ENCODE assay signal across 27 cellular contexts in the genomic region with DNA sequence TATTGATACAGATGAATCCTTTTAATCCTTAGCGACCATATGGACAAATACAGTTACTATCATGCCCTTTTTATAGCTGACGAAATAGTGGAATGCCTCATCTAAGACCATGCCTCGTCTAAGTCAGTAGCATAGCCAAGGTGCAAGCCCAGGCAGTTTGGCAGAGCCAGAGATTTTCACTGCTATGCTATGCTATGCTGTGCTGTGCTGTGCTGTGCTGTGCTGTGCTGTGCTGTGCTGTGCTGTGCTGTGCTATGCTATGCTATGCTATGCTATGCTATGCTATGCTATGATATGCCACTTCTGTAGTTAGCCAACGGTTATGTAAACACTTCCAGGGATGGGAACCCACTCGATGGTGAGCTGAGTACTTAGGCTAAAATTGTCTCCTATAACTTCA.
"Had no signal": no experiment of that assay in that cellular context is flagged by ENCODE, and none has a peak within 500 bp of the region (broad histone marks: within the 10 kb centered on the region; RNA-seq: fewer than 3 reads in every experiment).

No MANE protein-coding gene starts in this region.

- H3K27ac ChIP-seq: brain microvascular endothelial cell, esophagus squamous epithelium, gastroesophageal sphincter, WERI-Rb-1 had no signal

- ATAC-seq: activated CD4-positive, CD25-positive, alpha-beta regulatory T cell treated with anti-CD3 and anti-CD28 coated beads, Interleukin-2, amount 50 U/mL, for 24 hours; activated CD8-positive, alpha-beta T cell treated with anti-CD3 and anti-CD28 coated beads for 36 hours; activated T-cell treated with anti-CD3 and anti-CD28 coated beads, Interleukin-2, amount 50 U/mL, for 4 hours; activated T-helper 17 cell treated with anti-CD3 and anti-CD28 coated beads, Interleukin-2, amount 50 U/mL, for 72 hours; effector memory CD8-positive, alpha-beta T cell; gastroesophageal sphincter; heart right ventricle; T-helper 17 cell had no signal

- H3K4me3 ChIP-seq: esophagus squamous epithelium, gastroesophageal sphincter, heart right ventricle had no signal

- H3K27me3 ChIP-seq: brain microvascular endothelial cell, esophagus squamous epithelium, gastroesophageal sphincter, heart right ventricle had no signal

- DNase-seq: activated B cell treated with CpG ODN at 0.5 μM for 24 hours; activated CD4-positive, alpha-beta T cell treated with anti-CD3 and anti-CD28 coated beads for 48 hours; activated CD4-positive, alpha-beta T cell treated with anti-CD3 and anti-CD28 coated beads, Interleukin-2, amount 50 U/mL, for 1 hour; activated CD4-positive, alpha-beta T cell treated with anti-CD3 and anti-CD28 coated beads, Interleukin-2, amount 50 U/mL, for 48 hours; activated CD8-positive, alpha-beta memory T cell treated with anti-CD3 and anti-CD28 coated beads for 24 hours; activated CD8-positive, alpha-beta T cell treated with anti-CD3 and anti-CD28 coated beads for 36 hours; activated effector memory CD4-positive, alpha-beta T cell treated with Interleukin-2 at 50 U/mL for 16 hours; activated gamma-delta T cell treated with Interleukin-2 at 50 U/mL for 16 hours; activated naive CD4-positive, alpha-beta T cell treated with anti-CD3 and anti-CD28 coated beads, Interleukin-2, amount 50 U/mL, for 16 hours; activated naive CD4-positive, alpha-beta T cell treated with Interleukin-2 at 50 U/mL for 16 hours; activated T-cell treated with anti-CD3 and anti-CD28 coated beads, Interleukin-2, amount 50 U/mL, for 4 hours; amniotic stem cell; brain microvascular endothelial cell; cortex of kidney; dermis blood vessel endothelial cell; effector CD4-positive, alpha-beta T cell; effector memory CD8-positive, alpha-beta T cell; erythroblast; esophagus squamous epithelium; foreskin melanocyte; heart right ventricle; T-helper 17 cell; T1000; WERI-Rb-1 had no signal

- H3K9me3 ChIP-seq: esophagus squamous epithelium, gastroesophageal sphincter, heart right ventricle had no signal

- H3K36me3 ChIP-seq: brain microvascular endothelial cell, esophagus squamous epithelium, gastroesophageal sphincter, heart right ventricle, WERI-Rb-1 had no signal
